20 cellular contexts compared by ENCODE assay signal in genomic region chr16:7137560-7138330, GRCh38.
DNase-seq lines count a peak whose midpoint lies in the region; ATAC-seq lines count a peak whose summit lies in the region.
"Had no signal": no experiment of that assay in that cellular context is flagged by ENCODE, and none has a peak within 500 bp of the region (broad histone marks: within the 10 kb centered on the region; RNA-seq: fewer than 3 reads in every experiment).

No MANE protein-coding gene starts in this region.

- H3K9me3 Mint-ChIP-seq in T-helper 2 cell treated with Interferon-gamma antibody and Interleukin-4, amounts not matched to agents 5 μg/mL and 100 μg/mL, for 36 hours, result peaks cover 66% of the 10 kb centered on the region
- H3K9me3 Mint-ChIP-seq: H9 had no signal

- H3K27ac Mint-ChIP-seq in T-helper 2 cell treated with Interferon-gamma antibody and Interleukin-4, amounts not matched to agents 5 μg/mL and 100 μg/mL, for 36 hours, result no peak overlapping the region
- H3K27ac Mint-ChIP-seq: activated T-helper 2 cell treated with anti-CD3 and anti-CD28 coated beads, Interferon-gamma antibody, Interleukin-2, Interleukin-4, amounts not matched to agents 10 μg/mL and 5 μg/mL and 100 μg/mL, durations not matched to agents 14 hours and 24 hours and 36 hours; effector memory CD8-positive, alpha-beta T cell; H9; T-helper 1 cell treated with Interleukin-12 subunit alpha and Interleukin-12 subunit beta and Interleukin-4 antibody, amounts not matched to agents 30 μg/mL and 1 μg/mL, for 36 hours had no signal

- no peaks in the 10 kb centered on the region for H3K4me1 Mint-ChIP-seq in T-helper 2 cell treated with Interferon-gamma antibody and Interleukin-4, amounts not matched to agents 5 μg/mL and 100 μg/mL, for 36 hours (ENCODE audit: low read depth)
- H3K4me1 Mint-ChIP-seq: H9 had no signal

- ATAC-seq in left colon (peak; percentile 59), GM18861 (IDR thresholded peaks at IDR 0.05; ENCODE audit: unreplicated experiment) (no peak)
- ATAC-seq: effector memory CD8-positive, alpha-beta T cell; left ventricle myocardium superior; sciatic nerve had no signal

- H3K27me3 Mint-ChIP-seq in T-helper 2 cell treated with Interferon-gamma antibody and Interleukin-4, amounts not matched to agents 5 μg/mL and 100 μg/mL, for 36 hours (ENCODE audit: low read depth), result no peaks in the 10 kb centered on the region
- H3K27me3 Mint-ChIP-seq: effector memory CD8-positive, alpha-beta T cell had no signal

- DNase-seq in Caki2 (ENCODE audit: low read depth) (peak; percentile 83), LoVo (ENCODE audit: low spot score) (peak; percentile 15), T47D (ENCODE audit: low read depth in 1 of 2, low spot score in 1 of 2) (peak; percentile 17 to 54), left colon (no peak), activated gamma-delta T cell treated with Interleukin-2 at 50 U/mL for 16 hours (no peak)
- no peak for DNase-seq in T-helper 2 cell treated with Interferon-gamma antibody and Interleukin-4, amounts not matched to agents 5 μg/mL and 100 μg/mL, for 36 hours (ENCODE audit: low spot score)
- DNase-seq in activated naive CD4-positive, alpha-beta T cell (lab: John Stamatoyannopoulos, UW), result no peak
- DNase-seq: activated CD4-positive, alpha-beta T cell treated with anti-CD3 and anti-CD28 coated beads for 48 hours; effector memory CD8-positive, alpha-beta T cell; H9; KG1; left ventricle myocardium superior; NCI-H1048; posterior cingulate gyrus; substantia nigra; uterus had no signal

- in situ Hi-C loops in Caki2 (cut with HindIII; ENCODE audit: low pct_unique_long_range_greater_than_20kb, low sequenced_read_pairs) (no loop called here), T47D (cut with HindIII; ENCODE audit: low pct_unique_long_range_greater_than_20kb, low sequenced_read_pairs) (no loop called here)

- no peaks in the 10 kb centered on the region for H3K36me3 Mint-ChIP-seq in T-helper 2 cell treated with Interferon-gamma antibody and Interleukin-4, amounts not matched to agents 5 μg/mL and 100 μg/mL, for 36 hours (ENCODE audit: low read depth)

- intact Hi-C loops in left colon (cut with DNase I, micrococcal nuclease), result no loop called here

- H3K4me3 Mint-ChIP-seq in T-helper 2 cell treated with Interferon-gamma antibody and Interleukin-4, amounts not matched to agents 5 μg/mL and 100 μg/mL, for 36 hours, result no peak overlapping the region
- H3K4me3 Mint-ChIP-seq: effector memory CD8-positive, alpha-beta T cell; H9; T-helper 1 cell treated with Interleukin-12 subunit alpha and Interleukin-12 subunit beta and Interleukin-4 antibody, amounts not matched to agents 30 μg/mL and 1 μg/mL, for 36 hours had no signal

Comparison
In these comparisons a context has a peak if more than half of its experiments do, and no peak if none do; other contexts are left out.
1. DNase-seq: peak in Caki2 (single experiment), LoVo (single experiment) and T47D (2 of 2); none in left colon (0 of 2), T-helper 2 cell treated with Interferon-gamma antibody and Interleukin-4, amounts not matched to agents 5 μg/mL and 100 μg/mL, for 36 hours (single experiment), activated naive CD4-positive, alpha-beta T cell (0 of 4) and activated gamma-delta T cell treated with Interleukin-2 at 50 U/mL for 16 hours (single experiment).